Comparison of ENCODE assay signal across 8 cellular contexts in the genomic region with DNA sequence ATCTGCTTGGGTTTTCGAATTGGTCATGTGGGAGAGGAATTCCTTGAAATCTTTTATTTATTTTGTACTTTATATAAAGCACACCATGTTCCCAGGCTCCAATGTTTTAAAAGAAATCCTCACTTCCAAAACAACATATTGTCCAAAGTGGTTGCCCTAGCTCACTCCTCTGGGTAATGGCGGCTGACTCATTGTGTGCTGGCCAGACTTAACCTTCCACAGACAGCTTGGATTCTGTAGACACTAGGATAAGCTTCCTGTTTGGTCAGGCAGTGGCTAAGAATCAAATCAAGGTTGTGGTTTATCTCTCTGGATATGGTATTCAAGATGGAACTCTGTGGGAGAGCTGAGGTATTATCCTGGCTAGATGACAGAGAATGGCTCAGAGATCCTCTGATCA. TPM values are rescaled to one million over a fixed set of nuclear protein-coding genes. Genes with fewer than 3 reads are reported as not detected.
A peak's percentile ranks its signal among the peaks of the same experiment; 100 is the strongest.
DNase-seq lines count a peak whose midpoint lies in the region; ATAC-seq lines count a peak whose summit lies in the region.
"Had no signal": no experiment of that assay in that cellular context is flagged by ENCODE, and none has a peak within 500 bp of the region (broad histone marks: within the 10 kb centered on the region; RNA-seq: fewer than 3 reads in every experiment).

No MANE protein-coding gene starts in this region.

- intact Hi-C loops in right cardiac atrium (cut with DNase I), result no loop called here

- H3K4me1 ChIP-seq in right cardiac atrium (ENCODE audit: control insufficient read depth, insufficient read depth, low read length) (peaks cover 3% of the 10 kb centered on the region), urinary bladder (ENCODE audit: insufficient read depth) (no peaks in the 10 kb centered on the region)

- H3K27ac ChIP-seq in right cardiac atrium (ENCODE audit: low read length), result no peak overlapping the region
- H3K27ac ChIP-seq in urinary bladder (ENCODE audit: low read depth), result peak overlapping the region; percentile 59

- H3K36me3 ChIP-seq in urinary bladder (ENCODE audit: insufficient read depth), result no peaks in the 10 kb centered on the region

- ATAC-seq in right cardiac atrium (peak; percentile 95 to 97), GM19324 (IDR thresholded peaks at IDR 0.05; ENCODE audit: low FRiP score, unreplicated experiment) (no peak), GM21825 (IDR thresholded peaks at IDR 0.05; ENCODE audit: unreplicated experiment) (no peak)

- 50% methylated on average over 2 of the region's 2 CpGs for WGBS in right cardiac atrium
- 74% methylated on average over 2 of the region's 2 CpGs for WGBS in urinary bladder

- H3K4me3 ChIP-seq in right cardiac atrium (ENCODE audit: low read length) (no peak overlapping the region), urinary bladder (ENCODE audit: low read depth, low read length) (no peak overlapping the region)

- no peaks in the 10 kb centered on the region for H3K27me3 ChIP-seq in right cardiac atrium (ENCODE audit: control insufficient read depth, insufficient read depth)

- DNase-seq in HS-5 (ENCODE audit: low read depth), result peak; percentile 97
- DNase-seq in astrocyte of the hippocampus (ENCODE audit: low read depth, low spot score), result peak; percentile 94
- peak in 2 of 3 donors; percentile 63 to 83 for DNase-seq in right cardiac atrium
- no peak for DNase-seq in NCI-H345 treated with DMSO at 0.1 percent for 48 hours (lab: John Stamatoyannopoulos, UW; ENCODE audit: unreplicated experiment)
- DNase-seq: SHP77 had no signal

- H3K9me3 ChIP-seq in right cardiac atrium (ENCODE audit: control insufficient read depth, low read length), result no peaks in the 10 kb centered on the region

RNA-seq across cellular contexts. Expression of gene FAM98B, which starts 55.8 kb away (rescaled TPM):
- total RNA-seq in right cardiac atrium (10 to 100 TPM; 20.5 to 26.8 (median 26.6) TPM), urinary bladder (39.4 TPM)
- polyA plus RNA-seq in right cardiac atrium (13.9 TPM), urinary bladder (13.4 TPM)

Comparison
In these comparisons a context has a peak if more than half of its experiments do, and no peak if none do; other contexts are left out.
1. ATAC-seq: peak in right cardiac atrium (2 of 2); none in GM19324 (single experiment) and GM21825 (single experiment).